ENCODE assay signal across 8 cellular contexts in the genomic region with DNA sequence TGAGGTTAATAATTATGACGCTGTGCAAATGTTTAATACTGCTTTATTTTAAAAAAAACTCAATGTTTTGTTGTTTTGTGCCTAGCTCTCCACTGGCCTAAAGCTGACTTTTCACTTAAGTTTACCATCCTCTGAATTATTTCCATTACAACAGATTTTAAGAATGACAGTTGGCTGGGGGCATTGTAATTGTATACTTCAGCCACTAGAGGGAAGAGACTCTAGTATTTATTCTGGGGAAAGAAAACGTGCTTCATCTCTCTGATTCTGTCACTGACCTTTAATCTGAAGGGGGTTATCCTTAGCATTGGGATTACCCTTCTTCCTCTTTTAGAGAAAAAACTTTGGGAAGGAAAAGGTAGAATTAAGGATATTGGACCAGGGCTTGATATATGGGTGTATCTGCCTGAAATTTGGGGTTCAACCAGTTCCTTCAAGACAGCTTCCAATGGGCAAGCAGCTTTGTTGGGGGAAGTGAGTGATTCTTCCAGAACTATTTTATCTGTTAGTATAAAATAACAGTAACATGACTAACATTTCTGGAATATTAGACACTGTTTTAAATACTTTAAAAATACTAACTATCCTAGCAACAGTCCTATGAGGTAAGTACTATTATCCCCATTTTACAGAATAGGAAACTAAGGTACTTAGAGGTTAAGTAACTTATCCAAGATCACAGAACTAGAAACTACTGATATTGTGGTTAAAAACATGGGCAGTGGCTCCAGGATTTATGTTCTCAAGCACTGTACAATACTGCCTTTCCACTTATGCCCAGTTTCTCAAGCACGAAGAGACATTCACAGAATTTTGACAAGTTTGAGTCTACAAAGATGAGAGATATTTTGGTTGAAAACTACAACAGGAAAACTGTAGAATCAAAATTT.
A peak's percentile ranks its signal among the peaks of the same experiment; 100 is the strongest.
DNase-seq lines count a peak whose midpoint lies in the region; ATAC-seq and TF ChIP-seq lines count a peak whose summit lies in the region.

No MANE protein-coding gene starts in this region.

- H3K27ac ChIP-seq in SK-N-MC (no peak overlapping the region), parathyroid adenoma (no peak overlapping the region)

- DNase-seq in natural killer cell = no peak
- no peak for DNase-seq in natural killer cell treated with Interleukin-12 subunit alpha and Interleukin-12 subunit beta and Interleukin-15 and Interleukin-18, amount 100 ng/mL, for 72 hours (ENCODE audit: low spot score)
- DNase-seq in SK-N-MC (ENCODE audit: low read depth, low spot score) = peak; percentile 10
- peak; percentile 23 for DNase-seq in fibroblast of gingiva (ENCODE audit: low read depth)
- DNase-seq in activated effector memory CD4-positive, alpha-beta T cell treated with anti-CD3 and anti-CD28 coated beads, Interleukin-2, amount 50 U/mL, for 16 hours = no peak
- no peak for DNase-seq in T-helper 2 cell treated with Interferon-gamma antibody and Interleukin-4, amounts not matched to agents 5 μg/mL and 100 μg/mL, for 36 hours (ENCODE audit: low spot score)

- intact Hi-C loops in natural killer cell (cut with micrococcal nuclease) = no loop called here

- peak in 2 of 3 donors; percentile 72 to 80 for ATAC-seq in natural killer cell
- ATAC-seq in natural killer cell treated with Interleukin-12 subunit alpha and Interleukin-12 subunit beta and Interleukin-15 and Interleukin-18, amount 100 ng/mL, for 72 hours = no peak
- peak; percentile 69 for ATAC-seq in HG03378 (IDR thresholded peaks at IDR 0.05; ENCODE audit: unreplicated experiment)

- no peaks in the 10 kb centered on the region for H3K27me3 ChIP-seq in parathyroid adenoma (ENCODE audit: control insufficient read depth, insufficient read depth, low read length)

- H3K4me1 Mint-ChIP-seq in natural killer cell = no peaks in the 10 kb centered on the region
- no peaks in the 10 kb centered on the region for H3K4me1 Mint-ChIP-seq in natural killer cell treated with Interleukin-12 subunit alpha and Interleukin-12 subunit beta and Interleukin-15 and Interleukin-18, amount 100 ng/mL, for 72 hours (ENCODE audit: low read depth in 2 of 2)
- no peaks in the 10 kb centered on the region for H3K4me1 Mint-ChIP-seq in T-helper 2 cell treated with Interferon-gamma antibody and Interleukin-4, amounts not matched to agents 5 μg/mL and 100 μg/mL, for 36 hours (ENCODE audit: low read depth)

- H3K9ac ChIP-seq in SK-N-MC (ENCODE audit: insufficient read length) = no peak overlapping the region
- peak overlapping the region; percentile 10 for H3K9ac ChIP-seq in parathyroid adenoma

- H3K79me2 ChIP-seq in parathyroid adenoma = peaks cover 31% of the 10 kb centered on the region

- H3K9me3 ChIP-seq in SK-N-MC (ENCODE audit: low read depth, low read length) = no peaks in the 10 kb centered on the region
- no peaks in the 10 kb centered on the region for H3K9me3 ChIP-seq in parathyroid adenoma (ENCODE audit: control insufficient read depth, low read length)

- H3K36me3 ChIP-seq in SK-N-MC (ENCODE audit: insufficient read depth, low read length) = no peaks in the 10 kb centered on the region
- no peaks in the 10 kb centered on the region for H3K36me3 ChIP-seq in parathyroid adenoma (ENCODE audit: control insufficient read depth, insufficient read depth, low read length)

- H3K27me3 Mint-ChIP-seq in natural killer cell (ENCODE audit: low read depth in 2 of 2) = peaks cover 12 to 15% of the 10 kb centered on the region in 2 donors
- H3K27me3 Mint-ChIP-seq in natural killer cell treated with Interleukin-12 subunit alpha and Interleukin-12 subunit beta and Interleukin-15 and Interleukin-18, amount 100 ng/mL, for 72 hours = peaks cover 11 to 18% of the 10 kb centered on the region in 2 donors
- peaks cover 22% of the 10 kb centered on the region for H3K27me3 Mint-ChIP-seq in T-helper 2 cell treated with Interferon-gamma antibody and Interleukin-4, amounts not matched to agents 5 μg/mL and 100 μg/mL, for 36 hours (ENCODE audit: low read depth)

- H3K9me3 Mint-ChIP-seq in natural killer cell = no peaks in the 10 kb centered on the region
- no peaks in the 10 kb centered on the region for H3K9me3 Mint-ChIP-seq in natural killer cell treated with Interleukin-12 subunit alpha and Interleukin-12 subunit beta and Interleukin-15 and Interleukin-18, amount 100 ng/mL, for 72 hours
- H3K9me3 Mint-ChIP-seq in T-helper 2 cell treated with Interferon-gamma antibody and Interleukin-4, amounts not matched to agents 5 μg/mL and 100 μg/mL, for 36 hours = no peaks in the 10 kb centered on the region

- H3K36me3 Mint-ChIP-seq in natural killer cell = no peaks in the 10 kb centered on the region
- H3K36me3 Mint-ChIP-seq in natural killer cell treated with Interleukin-12 subunit alpha and Interleukin-12 subunit beta and Interleukin-15 and Interleukin-18, amount 100 ng/mL, for 72 hours = no peaks in the 10 kb centered on the region
- no peaks in the 10 kb centered on the region for H3K36me3 Mint-ChIP-seq in T-helper 2 cell treated with Interferon-gamma antibody and Interleukin-4, amounts not matched to agents 5 μg/mL and 100 μg/mL, for 36 hours (ENCODE audit: low read depth)

- no peak overlapping the region for H2AFZ ChIP-seq in parathyroid adenoma

- H3K4me2 ChIP-seq in parathyroid adenoma (ENCODE audit: low read length) = no peak overlapping the region

- H3K4me3 Mint-ChIP-seq in natural killer cell = no peak overlapping the region
- no peak overlapping the region for H3K4me3 Mint-ChIP-seq in natural killer cell treated with Interleukin-12 subunit alpha and Interleukin-12 subunit beta and Interleukin-15 and Interleukin-18, amount 100 ng/mL, for 72 hours
- no peak overlapping the region for H3K4me3 Mint-ChIP-seq in T-helper 2 cell treated with Interferon-gamma antibody and Interleukin-4, amounts not matched to agents 5 μg/mL and 100 μg/mL, for 36 hours

- TF ChIP-seq CTCF in natural killer cell (IDR thresholded peaks at IDR 0.05) (peak; percentile 89), parathyroid adenoma (IDR thresholded peaks at IDR 0.05) (peak; percentile 84)

- H3K27ac Mint-ChIP-seq in natural killer cell = no peak overlapping the region
- no peak overlapping the region for H3K27ac Mint-ChIP-seq in natural killer cell treated with Interleukin-12 subunit alpha and Interleukin-12 subunit beta and Interleukin-15 and Interleukin-18, amount 100 ng/mL, for 72 hours
- no peak overlapping the region for H3K27ac Mint-ChIP-seq in T-helper 2 cell treated with Interferon-gamma antibody and Interleukin-4, amounts not matched to agents 5 μg/mL and 100 μg/mL, for 36 hours

- H3K4me1 ChIP-seq in parathyroid adenoma = peaks cover 26% of the 10 kb centered on the region

- H3K4me3 ChIP-seq in SK-N-MC (no peak overlapping the region), parathyroid adenoma (ENCODE audit: low read depth, low read length) (no peak overlapping the region)

Comparison
In these comparisons a context has a peak if more than half of its experiments do, and no peak if none do; other contexts are left out.
1. ATAC-seq: peak in natural killer cell (2 of 3) and HG03378 (single experiment); none in natural killer cell treated with Interleukin-12 subunit alpha and Interleukin-12 subunit beta and Interleukin-15 and Interleukin-18, amount 100 ng/mL, for 72 hours (0 of 2).
2. DNase-seq: peak in SK-N-MC (single experiment) and fibroblast of gingiva (single experiment); none in natural killer cell (single experiment), natural killer cell treated with Interleukin-12 subunit alpha and Interleukin-12 subunit beta and Interleukin-15 and Interleukin-18, amount 100 ng/mL, for 72 hours (single experiment), activated effector memory CD4-positive, alpha-beta T cell treated with anti-CD3 and anti-CD28 coated beads, Interleukin-2, amount 50 U/mL, for 16 hours (single experiment) and T-helper 2 cell treated with Interferon-gamma antibody and Interleukin-4, amounts not matched to agents 5 μg/mL and 100 μg/mL, for 36 hours (single experiment).